Comparison of ENCODE assay signal across 8 cellular contexts in genomic region chr17:82320956-82321927, GRCh38. TPM values are rescaled to one million over a fixed set of nuclear protein-coding genes. Genes with fewer than 3 reads are reported as not detected.
DNase-seq lines count a peak whose midpoint lies in the region; ATAC-seq and TF ChIP-seq lines count a peak whose summit lies in the region.

No MANE protein-coding gene starts in this region.

- no peaks in the 10 kb centered on the region for H3K9me3 Mint-ChIP-seq in activated naive CD8-positive, alpha-beta T cell (ENCODE audit: low read depth)

- H3K27me3 ChIP-seq in SU-DHL-6 (ENCODE audit: low read length) (no peaks in the 10 kb centered on the region), kidney epithelial cell (ENCODE audit: control insufficient read depth, insufficient read depth, low read length) (peaks cover 28% of the 10 kb centered on the region)

- in situ Hi-C loops in GM13976 (cut with MboI; ENCODE audit: low sequenced_read_pairs, unreplicated experiment): no loop called here

- no peak overlapping the region for H3K9ac ChIP-seq in SU-DHL-6 (ENCODE audit: low read length)

- H4K20me1 ChIP-seq in SU-DHL-6 (ENCODE audit: low read depth, low read length): no peaks in the 10 kb centered on the region

- H3K9me2 ChIP-seq in SU-DHL-6 (replicated peaks; ENCODE audit: insufficient read depth, low read length): no peaks in the 10 kb centered on the region

- H3K4me3 ChIP-seq in SU-DHL-6 (ENCODE audit: insufficient read depth, low read length, poor library complexity, severe bottlenecking) (no peak overlapping the region), kidney epithelial cell (ENCODE audit: low read depth, low read length) (no peak overlapping the region), lower leg skin (ENCODE audit: low read depth, poor library complexity, severe bottlenecking) (no peak overlapping the region)

- TF ChIP-seq CTCF in GM13976 (IDR thresholded peaks at IDR 0.05; ENCODE audit: borderline replicate concordance, control extremely low read depth, extremely low read depth, insufficient read depth, missing control alignments): peak; percentile 85
- TF ChIP-seq CTCF in SU-DHL-6 (IDR thresholded peaks at IDR 0.05; ENCODE audit: insufficient read depth, low read length, poor library complexity, severe bottlenecking): peak; percentile 91
- TF ChIP-seq CTCF in kidney epithelial cell (IDR thresholded peaks at IDR 0.05; ENCODE audit: insufficient read depth, low read length, poor library complexity, severe bottlenecking): peak; percentile 51
- peak in 1 of 3 donors; percentile 77 for TF ChIP-seq CTCF in lower leg skin (IDR thresholded peaks at IDR 0.05)

- no peaks in the 10 kb centered on the region for H3K27me3 Mint-ChIP-seq in activated naive CD8-positive, alpha-beta T cell

- H3K9me3 ChIP-seq in SU-DHL-6 (ENCODE audit: insufficient read depth, low read length): no peaks in the 10 kb centered on the region

- peak overlapping the region; percentile 98 for H3K27ac Mint-ChIP-seq in activated naive CD8-positive, alpha-beta T cell

- peak overlapping the region; percentile 91 for H3K4me3 Mint-ChIP-seq in activated naive CD8-positive, alpha-beta T cell

- H3F3A ChIP-seq in SU-DHL-6 (ENCODE audit: insufficient read depth): no peaks in the 10 kb centered on the region

- WGBS in lower leg skin, 2 donors: 51 to 57% methylated on average over 45 to 52 of the region's 65 CpGs

- DNase-seq in GM13976 (ENCODE audit: low spot score): peak; percentile 89
- no peak for DNase-seq in kidney epithelial cell (ENCODE audit: low read depth)
- peak; percentile 66 to 80 for DNase-seq in stimulated activated CD8-positive, alpha-beta memory T cell treated with anti-CD3 and anti-CD28 coated beads, Interleukin-15, amount 100 ng/mL, for 4 hours (ENCODE audit: low read depth in 2 of 2)
- no peak for DNase-seq in lower leg skin (ENCODE audit: low spot score in 2 of 2)

- H3K27ac ChIP-seq in SU-DHL-6 (ENCODE audit: low read depth, low read length): no peak overlapping the region

- peaks cover 23% of the 10 kb centered on the region for H3K4me1 Mint-ChIP-seq in activated naive CD8-positive, alpha-beta T cell (ENCODE audit: low read depth)

- H2AFZ ChIP-seq in SU-DHL-6 (ENCODE audit: low read depth, low read length, severe bottlenecking): no peak overlapping the region

- no peak for TF ChIP-seq POLR2A in lower leg skin (IDR thresholded peaks at IDR 0.05)

- no peaks in the 10 kb centered on the region for H3K79me2 ChIP-seq in SU-DHL-6 (ENCODE audit: insufficient read depth, low read length)

- ATAC-seq in HG03097 (IDR thresholded peaks at IDR 0.05; ENCODE audit: low FRiP score, unreplicated experiment): no peak
- no peak for ATAC-seq in HG03457 (IDR thresholded peaks at IDR 0.05; ENCODE audit: unreplicated experiment)

- peak overlapping the region; percentile 18 for H3K4me2 ChIP-seq in SU-DHL-6 (ENCODE audit: low read depth, low read length, poor library complexity, severe bottlenecking)

- intact Hi-C loops in lower leg skin (cut with DNase I; ENCODE audit: low total_unique reads): no loop called here

- no peaks in the 10 kb centered on the region for H3K36me3 Mint-ChIP-seq in activated naive CD8-positive, alpha-beta T cell

- no peaks in the 10 kb centered on the region for H3K36me3 ChIP-seq in SU-DHL-6 (ENCODE audit: low read length)
- no peaks in the 10 kb centered on the region for H3K36me3 ChIP-seq in kidney epithelial cell (ENCODE audit: control insufficient read depth, insufficient read depth, low read length)

RNA-seq across cellular contexts. Expression of gene CD7, which starts 3.8 kb away (rescaled TPM):
- 0.21 TPM in 1 of 2 replicates, not detected in the other for total RNA-seq in kidney epithelial cell
- under 1 TPM in 2 of 4 donors, not detected in 2; 0.45 to 0.99 TPM for total RNA-seq in lower leg skin

RNA-seq across cellular contexts. Expression of gene SECTM1, which starts 12.3 kb away (rescaled TPM):
- 0.07 TPM in 1 of 2 replicates, not detected in the other for total RNA-seq in kidney epithelial cell
- 10 to 100 TPM; 12.4 to 16.3 (median 14.5) TPM for total RNA-seq in lower leg skin

RNA-seq across cellular contexts. Expression of gene TEX19, which starts 37.8 kb away (rescaled TPM):
- not detected in 2 replicates for total RNA-seq in kidney epithelial cell
- not detected for total RNA-seq in lower leg skin

RNA-seq across cellular contexts. Expression of gene CSNK1D, which starts 47.7 kb away (rescaled TPM):
- 55.1 and 61.7 TPM in 2 replicates for total RNA-seq in kidney epithelial cell
- 10 to 100 TPM; 46.0 to 88.4 (median 56.4) TPM for total RNA-seq in lower leg skin

RNA-seq across cellular contexts. Expression of gene UTS2R, which starts 50.3 kb away (rescaled TPM):
- not detected in 2 replicates for total RNA-seq in kidney epithelial cell
- not detected for total RNA-seq in lower leg skin

Comparison
In these comparisons a context has a peak if more than half of its experiments do, and no peak if none do; other contexts are left out.
1. DNase-seq: peak in GM13976 (single experiment) and stimulated activated CD8-positive, alpha-beta memory T cell treated with anti-CD3 and anti-CD28 coated beads, Interleukin-15, amount 100 ng/mL, for 4 hours (2 of 2); none in kidney epithelial cell (single experiment) and lower leg skin (0 of 2).
2. RNA of gene SECTM1, which starts 12.3 kb away (total RNA-seq): 12.4 to 16.3 TPM in lower leg skin; 0.07 TPM in kidney epithelial cell; every median in the first group is over 10 times any median in the second.